In genomic region chr6:109456710-109457595, GRCh38 we compare ENCODE assay signal across 8 cellular contexts. TPM values are rescaled to one million over a fixed set of nuclear protein-coding genes. Genes with fewer than 3 reads are reported as not detected.
DNase-seq lines count a peak whose midpoint lies in the region; ATAC-seq and TF ChIP-seq lines count a peak whose summit lies in the region.

No MANE protein-coding gene starts in this region.

- H3K4me3 ChIP-seq in NT2/D1 (ENCODE audit: insufficient read length, low read depth) (peak overlapping the region; percentile 70), endocrine pancreas (ENCODE audit: control insufficient read depth, insufficient read depth, low read length) (no peak overlapping the region)

- H3K27me3 Mint-ChIP-seq in Calu3 (ENCODE audit: unreplicated experiment) (no peaks in the 10 kb centered on the region), natural killer cell (ENCODE audit: low read depth in 2 of 2) (no peaks in the 10 kb centered on the region)

- intact Hi-C loops in Calu3 (cut with micrococcal nuclease; ENCODE audit: unreplicated experiment) (no loop called here), natural killer cell (cut with micrococcal nuclease) (loop anchor here (10.0 kb wide), 1 partner anchor 238 kb away; the partner anchor contains the start of genes AK9 and FIG4)

- H3K36me3 ChIP-seq in NT2/D1 (ENCODE audit: insufficient read depth, insufficient read length, low read length) (peaks cover 27% of the 10 kb centered on the region), endocrine pancreas (ENCODE audit: control insufficient read depth, insufficient read depth, low read length) (no peaks in the 10 kb centered on the region)

- H3K36me3 Mint-ChIP-seq in Calu3 (ENCODE audit: insufficient read depth, unreplicated experiment) = peaks cover 35% of the 10 kb centered on the region
- H3K36me3 Mint-ChIP-seq in natural killer cell = peaks cover 4% of the 10 kb centered on the region

- H3K4me1 ChIP-seq in NT2/D1 (ENCODE audit: insufficient read depth, insufficient read length) = peaks cover 14% of the 10 kb centered on the region
- no peaks in the 10 kb centered on the region for H3K4me1 ChIP-seq in endocrine pancreas (ENCODE audit: control insufficient read depth, insufficient read depth, low read length)

- H3K4me1 Mint-ChIP-seq in Calu3 (ENCODE audit: low read depth, unreplicated experiment) (peaks cover 15% of the 10 kb centered on the region), natural killer cell (peaks cover 45 to 51% of the 10 kb centered on the region in 2 donors)

- H3K9me3 Mint-ChIP-seq in Calu3 (ENCODE audit: low read depth, unreplicated experiment) = no peaks in the 10 kb centered on the region
- H3K9me3 Mint-ChIP-seq in natural killer cell = no peaks in the 10 kb centered on the region

- BruUV-seq in Calu3 (replicated peaks; lab: Mats Ljungman, UMichigan) = no TSS peak

- CTCF ChIA-PET in Calu3 (lab: Charles Lee) = interaction anchor here (0.5 to 1.7 kb wide), 5 partner anchors 17 to 90 kb away, joined by 3 to 4 read pairs (median 3); partner anchors contain the start of genes PPIL6 and SMPD2

- peak overlapping the region; percentile 80 for H3K9ac ChIP-seq in NT2/D1 (ENCODE audit: insufficient read length, low read depth)
- peak overlapping the region; percentile 54 for H3K9ac ChIP-seq in endocrine pancreas (ENCODE audit: control insufficient read depth, insufficient read depth, low read length)

- no peak for ATAC-seq in natural killer cell
- no peak for ATAC-seq in HG02840 (IDR thresholded peaks at IDR 0.05; ENCODE audit: low FRiP score, unreplicated experiment)
- no peak for ATAC-seq in HG02852 (IDR thresholded peaks at IDR 0.05; ENCODE audit: unreplicated experiment)

- no peak overlapping the region for H3K27ac Mint-ChIP-seq in Calu3 (ENCODE audit: unreplicated experiment)
- H3K27ac Mint-ChIP-seq in natural killer cell = peak overlapping the region; percentile 34 to 99

- DNase-seq in Calu3 (no peak), NT2/D1 (ENCODE audit: low read depth, low spot score) (no peak), natural killer cell (no peak), Kasumi-1 (lab: John Stamatoyannopoulos, UW) (no peak)
- no peak for DNase-seq in activated CD4-positive, alpha-beta T cell treated with anti-CD3 and anti-CD28 coated beads, Interleukin-2, amount 50 U/mL, for 1 hour

- no peaks in the 10 kb centered on the region for H3K9me3 ChIP-seq in NT2/D1 (ENCODE audit: insufficient read depth, low read length)
- H3K9me3 ChIP-seq in endocrine pancreas (ENCODE audit: control insufficient read depth, low read length) = no peaks in the 10 kb centered on the region

- TF ChIP-seq CTCF in Calu3 (IDR thresholded peaks at IDR 0.05; ENCODE audit: unreplicated experiment) (no peak), natural killer cell (IDR thresholded peaks at IDR 0.05) (no peak)

- H3K27me3 ChIP-seq in NT2/D1 (ENCODE audit: insufficient read depth, insufficient read length) (no peaks in the 10 kb centered on the region), endocrine pancreas (ENCODE audit: control insufficient read depth, insufficient read depth, low read length) (no peaks in the 10 kb centered on the region)

- peak overlapping the region; percentile 95 for H3K4me3 Mint-ChIP-seq in Calu3 (ENCODE audit: low read depth, unreplicated experiment)
- H3K4me3 Mint-ChIP-seq in natural killer cell = peak overlapping the region; percentile 57

RNA-seq across cellular contexts. Expression of gene MICAL1, which starts 1.4 kb away (rescaled TPM):
- total RNA-seq in Calu3 (2022) (22.5 and 25.4 TPM in 2 replicates), natural killer cell (100 to 1,000 TPM in 1 of 3 donors, 10 to 100 TPM in 2; 72.4 to 102 (median 81.3) TPM)

RNA-seq across cellular contexts. Expression of gene SMPD2, which starts 16.4 kb away (rescaled TPM):
- total RNA-seq in Calu3 (2022) (15.9 and 17.3 TPM in 2 replicates), natural killer cell (10 to 100 TPM; 25.0 to 37.3 (median 29.3) TPM)

RNA-seq across cellular contexts. Expression of gene PPIL6, which starts 16.5 kb away (rescaled TPM):
- total RNA-seq in Calu3 (2022) (2.5 and 2.6 TPM in 2 replicates), natural killer cell (under 1 TPM; 0.28 to 0.70 (median 0.40) TPM)

RNA-seq across cellular contexts. Expression of gene ZBTB24, which starts 26.1 kb away (rescaled TPM):
- total RNA-seq in Calu3 (2022) = 11.2 and 11.5 TPM in 2 replicates
- total RNA-seq in natural killer cell = 10 to 100 TPM in 1 of 3 donors, 1 to 10 TPM in 2; 6.7 to 10.6 (median 8.6) TPM
